8 cellular contexts compared by ENCODE assay signal in genomic region chr20:45813006-45813340, GRCh38. TPM values are rescaled to one million over a fixed set of nuclear protein-coding genes. Genes with fewer than 3 reads are reported as not detected.
DNase-seq lines count a peak whose midpoint lies in the region; ATAC-seq and TF ChIP-seq lines count a peak whose summit lies in the region.

No MANE protein-coding gene starts in this region.

- no peaks in the 10 kb centered on the region for H3K9me3 ChIP-seq in CD4-positive, alpha-beta T cell (ENCODE audit: control insufficient read depth, low read length)
- H3K9me3 ChIP-seq in MG63 (no peaks in the 10 kb centered on the region), duodenal mucosa (ENCODE audit: control insufficient read depth in 1 of 2, low read length in 2 of 2) (no peaks in the 10 kb centered on the region), neural progenitor cell (ENCODE audit: low read depth) (no peaks in the 10 kb centered on the region)

- H3K27me3 Mint-ChIP-seq in CD4-positive, alpha-beta T cell, result no peaks in the 10 kb centered on the region
- no peaks in the 10 kb centered on the region for H3K27me3 Mint-ChIP-seq in neural progenitor cell (ENCODE audit: insufficient read depth, low read depth)

- H3K27ac Mint-ChIP-seq in CD4-positive, alpha-beta T cell, result no peak overlapping the region
- H3K27ac Mint-ChIP-seq in neural progenitor cell, result peak overlapping the region; percentile 95

- no peaks in the 10 kb centered on the region for H3K9me3 Mint-ChIP-seq in CD4-positive, alpha-beta T cell
- peaks cover 3% of the 10 kb centered on the region for H3K9me3 Mint-ChIP-seq in neural progenitor cell

- H3K27me3 ChIP-seq in CD4-positive, alpha-beta T cell (ENCODE audit: control insufficient read depth, insufficient read depth, low read length), result no peaks in the 10 kb centered on the region
- H3K27me3 ChIP-seq in MG63 (no peaks in the 10 kb centered on the region), duodenal mucosa (ENCODE audit: control insufficient read depth in 1 of 2, insufficient read depth in 2 of 2, low read length in 2 of 2) (no peaks in the 10 kb centered on the region), neural progenitor cell (no peaks in the 10 kb centered on the region)

- peaks cover 37% of the 10 kb centered on the region for H3K36me3 Mint-ChIP-seq in CD4-positive, alpha-beta T cell (ENCODE audit: low read depth)
- H3K36me3 Mint-ChIP-seq in neural progenitor cell, result peaks cover 43% of the 10 kb centered on the region

- peak overlapping the region; percentile 82 for H3K4me3 Mint-ChIP-seq in CD4-positive, alpha-beta T cell
- peak overlapping the region; percentile 99 for H3K4me3 Mint-ChIP-seq in neural progenitor cell

- peaks cover 78% of the 10 kb centered on the region for H3K36me3 ChIP-seq in MG63
- peaks cover 26 to 34% of the 10 kb centered on the region in 2 donors for H3K36me3 ChIP-seq in duodenal mucosa (ENCODE audit: control insufficient read depth in 1 of 2, insufficient read depth in 2 of 2, low read length in 2 of 2)
- peaks cover 9% of the 10 kb centered on the region for H3K36me3 ChIP-seq in neural progenitor cell

- peaks cover 15% of the 10 kb centered on the region for H3K4me1 Mint-ChIP-seq in CD4-positive, alpha-beta T cell (ENCODE audit: low read depth)
- peaks cover 30% of the 10 kb centered on the region for H3K4me1 Mint-ChIP-seq in neural progenitor cell

- intact Hi-C loops in CD4-positive, alpha-beta T cell (cut with DNase I, micrococcal nuclease), result loop anchor here (2.0 to 5.0 kb wide), 4 partner anchors 20 to 79 kb away; partner anchors contain the start of genes ACOT8 (in 2 of the 2), ZSWIM3 (in 2 of the 2), CTSA (in 1 of the 2) and NEURL2 (in 1 of the 2)

- peaks cover 38% of the 10 kb centered on the region for H4K20me1 ChIP-seq in neural progenitor cell (ENCODE audit: low read depth)

- no peak overlapping the region for H3K27ac ChIP-seq in CD4-positive, alpha-beta T cell (ENCODE audit: low read depth, low read length)
- H3K27ac ChIP-seq in duodenal mucosa (ENCODE audit: low read depth, low read length), result no peak overlapping the region
- H3K27ac ChIP-seq in neural progenitor cell, result no peak overlapping the region

- H2AFZ ChIP-seq in neural progenitor cell (replicated peaks), result peak overlapping the region; percentile 21

- no peak for ATAC-seq in CD4-positive, alpha-beta T cell (ENCODE audit: poor library complexity)

- H3K79me2 ChIP-seq in neural progenitor cell (ENCODE audit: low read depth), result peaks cover 36% of the 10 kb centered on the region

- peak overlapping the region; percentile 92 for H3K4me2 ChIP-seq in neural progenitor cell

- H3K9ac ChIP-seq in duodenal mucosa (ENCODE audit: low read depth in 1 of 2, low read length in 2 of 2), result peak overlapping the region; percentile 61 to 67
- H3K9ac ChIP-seq in neural progenitor cell, result peak overlapping the region; percentile 81

- peak overlapping the region; percentile 96 for H3K4me3 ChIP-seq in MG63
- peak overlapping the region; percentile 76 to 80 for H3K4me3 ChIP-seq in duodenal mucosa (ENCODE audit: low read depth in 1 of 2, low read length in 2 of 2)
- H3K4me3 ChIP-seq in neural progenitor cell, result peak overlapping the region; percentile 98

- POLR2A ChIA-PET in CD4-positive, alpha-beta T cell (lab: Charles Lee), result interaction anchor here (1.2 kb wide), 3 partner anchors 45 to 122 kb away, joined by 3 to 5 read pairs (median 4); no protein-coding TSS in a partner anchor

- peaks cover 8 to 17% of the 10 kb centered on the region in 2 donors for H3K4me1 ChIP-seq in duodenal mucosa (ENCODE audit: control insufficient read depth in 1 of 2, insufficient read depth in 2 of 2, low read length in 2 of 2)
- H3K4me1 ChIP-seq in neural progenitor cell, result peaks cover 16% of the 10 kb centered on the region

- DNase-seq in CD4-positive, alpha-beta T cell, result no peak
- DNase-seq in MG63 (no peak), neural progenitor cell (ENCODE audit: low spot score) (no peak), CD1c-positive myeloid dendritic cell (ENCODE audit: extremely low spot score) (no peak), epidermal melanocyte (ENCODE audit: insufficient read length, low spot score) (no peak), activated gamma-delta T cell (lab: John Stamatoyannopoulos, UW) (no peak)
- DNase-seq in stimulated activated CD4-positive, alpha-beta T cell treated with anti-CD3 and anti-CD28 coated beads, Interleukin-4, amount 100 ng/mL, for 24 hours, result no peak

- peaks cover 46% of the 10 kb centered on the region for H3F3A ChIP-seq in neural progenitor cell (ENCODE audit: low read depth)

- TF ChIP-seq CTCF in CD4-positive, alpha-beta T cell (IDR thresholded peaks at IDR 0.05), result no peak
- TF ChIP-seq CTCF in neural progenitor cell (IDR thresholded peaks at IDR 0.05), result no peak

- CTCF ChIA-PET in CD4-positive, alpha-beta T cell (lab: Charles Lee), result interaction anchor here (1.3 kb wide), 1 partner anchor 14 kb away, joined by 3 read pairs; no protein-coding TSS in a partner anchor

RNA-seq across cellular contexts. Expression of gene UBE2C, which starts 0.5 kb away (rescaled TPM):
- under 1 TPM; 0.52 to 0.64 TPM for total RNA-seq in CD4-positive, alpha-beta T cell
- total RNA-seq in MG63 (2014; rRNA removed; shearing (Covaris generic); ENCODE audit: low replicate concordance), result 69.5 and 72.7 TPM in 2 replicates
- total RNA-seq in neural progenitor cell (ENCODE audit: low replicate concordance), result 325 and 442 TPM in 2 replicates

RNA-seq across cellular contexts. Expression of gene TNNC2, which starts 14.1 kb away (rescaled TPM):
- total RNA-seq in CD4-positive, alpha-beta T cell, result 1 to 10 TPM; 1.2 to 1.5 TPM
- total RNA-seq in MG63 (2014; rRNA removed; shearing (Covaris generic); ENCODE audit: low replicate concordance), result not detected in 2 replicates
- 0.81 TPM in 1 of 2 replicates, not detected in the other for total RNA-seq in neural progenitor cell (ENCODE audit: low replicate concordance)

RNA-seq across cellular contexts. Expression of gene SNX21, which starts 20.6 kb away (rescaled TPM):
- total RNA-seq in CD4-positive, alpha-beta T cell, result under 1 TPM; 0.36 to 0.89 TPM
- 55.6 and 74.9 TPM in 2 replicates for total RNA-seq in MG63 (2014; rRNA removed; shearing (Covaris generic); ENCODE audit: low replicate concordance)
- total RNA-seq in neural progenitor cell (ENCODE audit: low replicate concordance), result 12.2 and 18.9 TPM in 2 replicates

RNA-seq across cellular contexts. Expression of gene DNTTIP1, which starts 21.2 kb away (rescaled TPM):
- 10 to 100 TPM in 1 of 2 experiments, 1 to 10 TPM in 1; 9.3 to 10.4 TPM for total RNA-seq in CD4-positive, alpha-beta T cell
- total RNA-seq in MG63 (2014; rRNA removed; shearing (Covaris generic); ENCODE audit: low replicate concordance), result 50.3 and 70.0 TPM in 2 replicates
- 23.8 and 26.3 TPM in 2 replicates for total RNA-seq in neural progenitor cell (ENCODE audit: low replicate concordance)

RNA-seq across cellular contexts. Expression of gene WFDC3, which starts 21.3 kb away (rescaled TPM):
- total RNA-seq in CD4-positive, alpha-beta T cell, result not detected
- 0.59 TPM in 1 of 2 replicates, not detected in the other for total RNA-seq in MG63 (2014; rRNA removed; shearing (Covaris generic); ENCODE audit: low replicate concordance)
- total RNA-seq in neural progenitor cell (ENCODE audit: low replicate concordance), result not detected in 2 replicates

Comparison
In these comparisons a context has a peak if more than half of its experiments do, and no peak if none do; other contexts are left out.
1. RNA of gene UBE2C, which starts 0.5 kb away (total RNA-seq): 325 to 442 TPM in neural progenitor cell and 69.5 to 72.7 TPM in MG63; 0.52 to 0.64 TPM in CD4-positive, alpha-beta T cell; every median in the first group is over 10 times any median in the second.
2. Peak in every context shown above with its lines, with median percentiles within 50 percentile points of each other: H3K4me3 ChIP-seq.